In the genomic region with DNA sequence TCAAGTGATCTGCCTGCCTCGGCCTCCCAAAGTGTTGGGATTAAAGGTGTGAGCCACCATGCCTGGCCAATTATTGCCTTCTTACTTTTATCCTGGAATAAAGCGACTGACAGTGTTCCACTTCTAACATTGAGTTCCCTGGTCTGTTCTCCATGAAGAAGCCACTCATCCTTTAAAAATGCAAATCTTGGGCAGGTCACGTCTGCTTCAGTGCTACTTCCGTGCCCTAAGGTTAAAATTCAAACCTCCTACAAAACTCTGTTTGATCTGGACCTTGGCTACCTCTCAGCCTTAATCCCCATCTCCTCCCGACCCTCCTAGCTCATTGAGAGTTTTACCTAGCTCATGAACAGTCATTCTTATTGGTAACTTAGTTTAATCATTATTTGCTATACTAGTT, we compare ENCODE assay signal across 32 cellular contexts.
"Had no signal": no experiment of that assay in that cellular context is flagged by ENCODE, and none has a peak within 500 bp of the region (broad histone marks: within the 10 kb centered on the region; RNA-seq: fewer than 3 reads in every experiment).

No MANE protein-coding gene starts in this region.

- H3K27me3 ChIP-seq: brain microvascular endothelial cell, foreskin keratinocyte had no signal

- H3K4me1 Mint-ChIP-seq: activated B cell treated with CpG ODN at 0.5 μM for 24 hours; activated T-helper 17 cell treated with anti-CD3 and anti-CD28 coated beads, Interleukin-2, amount 50 U/mL, for 72 hours; central memory CD8-positive, alpha-beta T cell; T-helper 17 cell had no signal

- H3K9me3 Mint-ChIP-seq: activated B cell treated with CpG ODN at 0.5 μM for 24 hours; activated CD8-positive, alpha-beta T cell treated with anti-CD3 and anti-CD28 coated beads for 36 hours; activated T-cell treated with anti-CD3 and anti-CD28 coated beads, Interleukin-2, amount 50 U/mL, for 4 hours; activated T-helper 17 cell treated with anti-CD3 and anti-CD28 coated beads, Interleukin-2, amount 50 U/mL, for 72 hours; central memory CD8-positive, alpha-beta T cell; dendritic cell treated with granulocyte-macrophage colony-stimulating factor and Interleukin-4, amounts not matched to agents 40 ng/mL and 50 ng/mL, for 4 days; effector memory CD8-positive, alpha-beta T cell; T-helper 2 cell treated with Interferon-gamma antibody and Interleukin-4, amounts not matched to agents 5 μg/mL and 100 μg/mL, for 36 hours had no signal

- H3K4me3 ChIP-seq: coronary artery, dorsolateral prefrontal cortex, esophagus muscularis mucosa, gastrocnemius medialis, heart left ventricle had no signal

- H3K4me3 Mint-ChIP-seq: activated B cell treated with CpG ODN at 0.5 μM for 24 hours; activated CD8-positive, alpha-beta T cell treated with anti-CD3 and anti-CD28 coated beads for 36 hours; activated naive CD8-positive, alpha-beta T cell; activated T-cell treated with anti-CD3 and anti-CD28 coated beads, Interleukin-2, amount 50 U/mL, for 4 hours; activated T-helper 17 cell treated with anti-CD3 and anti-CD28 coated beads, Interleukin-2, amount 50 U/mL, for 72 hours; central memory CD8-positive, alpha-beta T cell; dendritic cell treated with granulocyte-macrophage colony-stimulating factor and Interleukin-4, amounts not matched to agents 40 ng/mL and 50 ng/mL, for 4 days; effector memory CD8-positive, alpha-beta T cell; T-helper 2 cell treated with Interferon-gamma antibody and Interleukin-4, amounts not matched to agents 5 μg/mL and 100 μg/mL, for 36 hours had no signal

- H3K27ac ChIP-seq: brain microvascular endothelial cell, coronary artery, dorsolateral prefrontal cortex, esophagus muscularis mucosa, foreskin keratinocyte, gastrocnemius medialis, heart left ventricle, WERI-Rb-1 had no signal

- ATAC-seq: activated CD4-positive, CD25-positive, alpha-beta regulatory T cell treated with anti-CD3 and anti-CD28 coated beads, Interleukin-2, amount 50 U/mL, for 24 hours; activated CD8-positive, alpha-beta T cell treated with anti-CD3 and anti-CD28 coated beads for 36 hours; activated T-cell treated with anti-CD3 and anti-CD28 coated beads, Interleukin-2, amount 50 U/mL, for 4 hours; activated T-helper 17 cell treated with anti-CD3 and anti-CD28 coated beads, Interleukin-2, amount 50 U/mL, for 72 hours; effector memory CD8-positive, alpha-beta T cell; foreskin keratinocyte; gastrocnemius medialis; heart left ventricle; T-helper 17 cell had no signal

- H3K4me1 ChIP-seq: esophagus muscularis mucosa, foreskin keratinocyte, gastrocnemius medialis, heart left ventricle had no signal

- DNase-seq: activated B cell treated with CpG ODN at 0.5 μM for 24 hours; activated CD4-positive, alpha-beta T cell treated with anti-CD3 and anti-CD28 coated beads for 48 hours; activated CD4-positive, alpha-beta T cell treated with anti-CD3 and anti-CD28 coated beads, Interleukin-2, amount 50 U/mL, for 1 hour; activated CD4-positive, alpha-beta T cell treated with anti-CD3 and anti-CD28 coated beads, Interleukin-2, amount 50 U/mL, for 48 hours; activated CD8-positive, alpha-beta memory T cell treated with anti-CD3 and anti-CD28 coated beads for 24 hours; activated CD8-positive, alpha-beta T cell treated with anti-CD3 and anti-CD28 coated beads for 36 hours; activated effector memory CD4-positive, alpha-beta T cell treated with Interleukin-2 at 50 U/mL for 16 hours; activated gamma-delta T cell treated with Interleukin-2 at 50 U/mL for 16 hours; activated naive CD4-positive, alpha-beta T cell treated with anti-CD3 and anti-CD28 coated beads, Interleukin-2, amount 50 U/mL, for 16 hours; activated naive CD4-positive, alpha-beta T cell treated with Interleukin-2 at 50 U/mL for 16 hours; activated T-cell treated with anti-CD3 and anti-CD28 coated beads, Interleukin-2, amount 50 U/mL, for 4 hours; amniotic stem cell; anterior cingulate cortex; brain microvascular endothelial cell; dorsolateral prefrontal cortex; effector memory CD8-positive, alpha-beta T cell; erythroblast; foreskin keratinocyte; gastrocnemius medialis; glutamatergic neuron; heart left ventricle; T-helper 17 cell; T1000; WERI-Rb-1 had no signal

- H3K27ac Mint-ChIP-seq: activated B cell treated with CpG ODN at 0.5 μM for 24 hours; activated CD8-positive, alpha-beta T cell treated with anti-CD3 and anti-CD28 coated beads for 36 hours; activated naive CD8-positive, alpha-beta T cell; activated T-helper 17 cell treated with anti-CD3 and anti-CD28 coated beads, Interleukin-2, amount 50 U/mL, for 72 hours; dendritic cell treated with granulocyte-macrophage colony-stimulating factor and Interleukin-4, amounts not matched to agents 40 ng/mL and 50 ng/mL, for 4 days; effector memory CD8-positive, alpha-beta T cell; T-helper 17 cell; T-helper 2 cell treated with Interferon-gamma antibody and Interleukin-4, amounts not matched to agents 5 μg/mL and 100 μg/mL, for 36 hours had no signal

- H3K9me3 ChIP-seq: esophagus muscularis mucosa, gastrocnemius medialis had no signal

- H3K36me3 ChIP-seq: brain microvascular endothelial cell, esophagus muscularis mucosa, gastrocnemius medialis, heart left ventricle, WERI-Rb-1 had no signal
